Comparison of ENCODE assay signal across 9 cellular contexts in genomic region chr18:13222371-13223281, GRCh38.
DNase-seq lines count a peak whose midpoint lies in the region; ATAC-seq lines count a peak whose summit lies in the region.
"Had no signal": no experiment of that assay in that cellular context is flagged by ENCODE, and none has a peak within 500 bp of the region (broad histone marks: within the 10 kb centered on the region; RNA-seq: fewer than 3 reads in every experiment).

No MANE protein-coding gene starts in this region.

- H3K36me3 ChIP-seq in mucosa of rectum (ENCODE audit: control insufficient read depth in 2 of 2, insufficient read depth in 2 of 2, low read length in 2 of 2), result peaks cover 0 to 2% of the 10 kb centered on the region in 2 donors

- no peaks in the 10 kb centered on the region for H3K27me3 ChIP-seq in mucosa of rectum (ENCODE audit: control insufficient read depth in 2 of 2, insufficient read depth in 2 of 2, low read length in 2 of 2)

- H3K9me3 ChIP-seq in mucosa of rectum (ENCODE audit: control insufficient read depth in 2 of 2, low read length in 2 of 2), result no peaks in the 10 kb centered on the region

- peak overlapping the region; percentile 76 to 80 for H3K27ac ChIP-seq in mucosa of rectum (ENCODE audit: low read depth in 2 of 2, low read length in 2 of 2)

- H3K9ac ChIP-seq in mucosa of rectum (ENCODE audit: low read depth in 1 of 2, low read length in 2 of 2), result peak overlapping the region; percentile 47 to 52

- in situ Hi-C loops in KBM-7 (cut with MboI; ENCODE audit: low pct_unique_long_range_greater_than_20kb, low sequenced_read_pairs), result no loop called here

- peaks cover 34 to 52% of the 10 kb centered on the region in 2 donors for H3K4me1 ChIP-seq in mucosa of rectum (ENCODE audit: control insufficient read depth in 2 of 2, insufficient read depth in 2 of 2, low read length in 2 of 2)

- ATAC-seq in HG02973 (IDR thresholded peaks at IDR 0.05; ENCODE audit: unreplicated experiment), result no peak

- DNase-seq in AG08396 (ENCODE audit: low spot score) (peak; percentile 58), NCI-H187 (lab: John Stamatoyannopoulos, UW) (peak; percentile 34 to 57), cerebellar cortex (ENCODE audit: low spot score) (peak; percentile 46), KBM-7 (no peak), NCI-H226 (no peak)
- no peak for DNase-seq in activated CD4-positive, alpha-beta T cell treated with anti-CD3 and anti-CD28 coated beads, Interleukin-2, amount 50 U/mL, for 4 hours
- DNase-seq: naive B cell had no signal

- peak overlapping the region; percentile 11 to 53 for H3K4me3 ChIP-seq in mucosa of rectum (ENCODE audit: low read length in 2 of 2)

Comparison
In these comparisons a context has a peak if more than half of its experiments do, and no peak if none do; other contexts are left out.
1. DNase-seq: peak in AG08396 (single experiment), NCI-H187 (2 of 2) and cerebellar cortex (single experiment); none in KBM-7 (single experiment), activated CD4-positive, alpha-beta T cell treated with anti-CD3 and anti-CD28 coated beads, Interleukin-2, amount 50 U/mL, for 4 hours (0 of 2) and NCI-H226 (single experiment).